1 cellular context compared by ENCODE assay signal in the genomic region with DNA sequence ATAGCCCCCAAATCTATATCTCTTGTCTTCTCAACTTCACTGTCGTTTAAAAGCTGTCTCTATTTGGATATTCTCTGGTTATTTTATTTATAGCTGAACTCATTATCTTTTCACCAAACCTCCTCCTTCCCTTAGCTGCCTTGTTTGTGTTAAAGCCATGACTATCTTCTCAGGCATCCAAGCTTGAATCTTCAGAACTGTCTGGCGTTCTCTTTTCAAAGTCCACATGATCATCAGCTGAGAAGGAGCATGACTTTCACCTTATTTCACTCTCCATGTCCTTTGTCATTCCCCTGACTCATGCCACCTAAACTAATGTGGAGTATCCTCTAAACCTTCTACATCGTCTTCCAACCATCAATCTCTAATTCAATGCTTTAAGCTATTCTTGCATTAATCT.
A peak's percentile ranks its signal among the peaks of the same experiment; 100 is the strongest.
TF ChIP-seq lines count a peak whose summit lies in the region.

No MANE protein-coding gene starts in this region.

TF ChIP-seq in K562, 482 proteins besides CTCF, POLR2A, EP300 and RAD21:
- TF ChIP-seq MAFG (tag; conservative IDR thresholded peaks at IDR 0.05): 0 out of 2 replicates have a peak, but pooled peaks have one; percentile 32
- TF ChIP-seq DMBX1 (CRISPR knock-in tag; IDR thresholded peaks at IDR 0.05; ENCODE audit: borderline replicate concordance): no peak
- no peak for TF ChIP-seq U2AF1 (optimal IDR thresholded peaks at IDR 0.05; ENCODE audit: low read depth, low read length)
- TF ChIP-seq ZNF24 (IDR thresholded peaks at IDR 0.05): no peak
- TF ChIP-seq, protein P1, sequence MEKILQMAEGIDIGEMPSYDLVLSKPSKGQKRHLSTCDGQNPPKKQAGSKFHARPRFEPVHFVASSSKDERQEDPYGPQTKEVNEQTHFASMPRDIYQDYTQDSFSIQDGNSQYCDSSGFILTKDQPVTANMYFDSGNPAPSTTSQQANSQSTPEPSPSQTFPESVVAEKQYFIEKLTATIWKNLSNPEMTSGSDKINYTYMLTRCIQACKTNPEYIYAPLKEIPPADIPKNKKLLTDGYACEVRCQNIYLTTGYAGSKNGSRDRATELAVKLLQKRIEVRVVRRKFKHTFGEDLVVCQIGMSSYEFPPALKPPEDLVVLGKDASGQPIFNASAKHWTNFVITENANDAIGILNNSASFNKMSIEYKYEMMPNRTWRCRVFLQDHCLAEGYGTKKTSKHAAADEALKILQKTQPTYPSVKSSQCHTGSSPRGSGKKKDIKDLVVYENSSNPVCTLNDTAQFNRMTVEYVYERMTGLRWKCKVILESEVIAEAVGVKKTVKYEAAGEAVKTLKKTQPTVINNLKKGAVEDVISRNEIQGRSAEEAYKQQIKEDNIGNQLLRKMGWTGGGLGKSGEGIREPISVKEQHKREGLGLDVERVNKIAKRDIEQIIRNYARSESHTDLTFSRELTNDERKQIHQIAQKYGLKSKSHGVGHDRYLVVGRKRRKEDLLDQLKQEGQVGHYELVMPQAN (IDR thresholded peaks at IDR 0.05; ENCODE audit: borderline replicate concordance): no peak
- TF ChIP-seq, protein P2, sequence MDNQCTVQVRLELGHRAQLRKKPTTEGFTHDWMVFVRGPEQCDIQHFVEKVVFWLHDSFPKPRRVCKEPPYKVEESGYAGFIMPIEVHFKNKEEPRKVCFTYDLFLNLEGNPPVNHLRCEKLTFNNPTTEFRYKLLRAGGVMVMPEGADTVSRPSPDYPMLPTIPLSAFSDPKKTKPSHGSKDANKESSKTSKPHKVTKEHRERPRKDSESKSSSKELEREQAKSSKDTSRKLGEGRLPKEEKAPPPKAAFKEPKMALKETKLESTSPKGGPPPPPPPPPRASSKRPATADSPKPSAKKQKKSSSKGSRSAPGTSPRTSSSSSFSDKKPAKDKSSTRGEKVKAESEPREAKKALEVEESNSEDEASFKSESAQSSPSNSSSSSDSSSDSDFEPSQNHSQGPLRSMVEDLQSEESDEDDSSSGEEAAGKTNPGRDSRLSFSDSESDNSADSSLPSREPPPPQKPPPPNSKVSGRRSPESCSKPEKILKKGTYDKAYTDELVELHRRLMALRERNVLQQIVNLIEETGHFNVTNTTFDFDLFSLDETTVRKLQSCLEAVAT (IDR thresholded peaks at IDR 0.05): no peak
TF ChIP-seq in K562: peak in this region for 1.
